Comparison of ENCODE assay signal across 8 cellular contexts in the genomic region with DNA sequence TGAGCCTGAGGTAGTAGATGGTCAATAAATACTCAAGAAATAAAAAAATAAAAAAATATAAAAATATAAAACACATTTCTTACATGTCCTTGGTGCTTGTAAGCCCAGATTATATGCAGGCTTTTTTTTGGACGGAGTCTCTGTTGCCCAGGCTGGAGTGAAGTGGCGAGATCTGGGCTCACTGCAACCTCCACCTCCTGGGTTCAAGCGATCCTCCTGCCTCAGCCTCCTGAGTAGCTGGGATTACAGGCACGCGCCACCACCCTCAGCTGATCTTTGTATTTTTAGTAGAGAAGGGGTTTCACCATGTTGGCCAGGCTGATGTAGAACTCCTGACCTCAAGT. TPM values are rescaled to one million over a fixed set of nuclear protein-coding genes. Genes with fewer than 3 reads are reported as not detected.
DNase-seq lines count a peak whose midpoint lies in the region; TF ChIP-seq lines count a peak whose summit lies in the region.
"Not testable (repeated sequence)": the region's sequence is repeated elsewhere in the genome, so short reads cannot be mapped to it uniquely, and the experiment has no call there.

No MANE protein-coding gene starts in this region.

- H3K36me3 ChIP-seq in Caco-2 (ENCODE audit: control insufficient read depth, insufficient read depth, low read length); liver (ENCODE audit: control insufficient read depth in 4 of 4, insufficient read depth in 3 of 4, low read depth in 1 of 4, low read length in 3 of 4); ovary; thymus (ENCODE audit: control insufficient read depth, insufficient read depth): not testable (repeated sequence)
- peaks cover 0 to 12% (median 9%) of the 10 kb centered on the region in 4 donors for H3K36me3 ChIP-seq in esophagus muscularis mucosa

- H3K4me3 Mint-ChIP-seq in Caco-2 (ENCODE audit: unreplicated experiment) (peak overlapping the region; percentile 86), IgD-negative memory B cell (peak overlapping the region; percentile 89 to 99 (median 98))

- not testable (repeated sequence) for H3K27me3 Mint-ChIP-seq in Caco-2 (ENCODE audit: insufficient read depth, unreplicated experiment); IgD-negative memory B cell

- not testable (repeated sequence) for TF ChIP-seq EP300 in esophagus muscularis mucosa (IDR thresholded peaks at IDR 0.05); ovary (IDR thresholded peaks at IDR 0.05)

- H3K27ac Mint-ChIP-seq in Caco-2 (ENCODE audit: unreplicated experiment) (peak overlapping the region; percentile 97), IgD-negative memory B cell (peak overlapping the region; percentile 96 to 100 (median 99))

- POLR2A ChIA-PET in Caco-2 (lab: Charles Lee): interaction anchor here (1.0 to 2.4 kb wide), 4 partner anchors 15 to 185 kb away, joined by 3 to 32 read pairs (median 16); partner anchors contain the start of genes B2M, PATL2 and SPG11

- TF ChIP-seq CTCF in Caco-2 (IDR thresholded peaks at IDR 0.05; ENCODE audit: insufficient read depth in 1 of 2, low read depth in 1 of 2, low read length in 1 of 2, severe bottlenecking in 1 of 2, unreplicated experiment in 1 of 2); WI38 (IDR thresholded peaks at IDR 0.05; ENCODE audit: low read depth, low read length); astrocyte of the spinal cord (IDR thresholded peaks at IDR 0.05; ENCODE audit: low read depth, low read length); esophagus muscularis mucosa (IDR thresholded peaks at IDR 0.05); liver (IDR thresholded peaks at IDR 0.05; ENCODE audit: low read depth, low read length, missing input control); ovary (IDR thresholded peaks at IDR 0.05): not testable (repeated sequence)

- H3K9me3 ChIP-seq in Caco-2; esophagus muscularis mucosa; liver (ENCODE audit: control insufficient read depth in 4 of 4, low read length in 3 of 4); ovary; thymus (ENCODE audit: control insufficient read depth): not testable (repeated sequence)

- H3K9me3 Mint-ChIP-seq in Caco-2 (ENCODE audit: unreplicated experiment); IgD-negative memory B cell: not testable (repeated sequence)

- peak overlapping the region; percentile 68 for H3K4me3 ChIP-seq in Caco-2 (ENCODE audit: low read depth, low read length)
- peak overlapping the region; percentile 96 for H3K4me3 ChIP-seq in WI38 (ENCODE audit: low read depth, low read length)
- peak overlapping the region; percentile 89 for H3K4me3 ChIP-seq in astrocyte of the spinal cord (ENCODE audit: low read depth, low read length)
- peak overlapping the region; percentile 75 to 86 (median 82) for H3K4me3 ChIP-seq in esophagus muscularis mucosa
- peak overlapping the region in 2 of 3 donors; percentile 13 to 28 for H3K4me3 ChIP-seq in liver (ENCODE audit: low read depth in 1 of 3, low read length in 3 of 3)
- peak overlapping the region; percentile 88 for H3K4me3 ChIP-seq in ovary
- peak overlapping the region; percentile 92 for H3K4me3 ChIP-seq in thymus (ENCODE audit: low read length)

- not testable (repeated sequence) for DNase-seq in Caco-2; esophagus muscularis mucosa (ENCODE audit: extremely low spot score); ovary
- DNase-seq in astrocyte of the spinal cord (ENCODE audit: low read depth, low spot score): peak; percentile 32

- TF ChIP-seq RAD21 in liver (IDR thresholded peaks at IDR 0.05): not testable (repeated sequence)

- WGBS in esophagus muscularis mucosa: 73% methylated on average over 5 of the region's 5 CpGs
- 58% methylated on average over 5 of the region's 5 CpGs for WGBS in liver
- 45 to 52% (median 49%) methylated on average over 5 of the region's 5 CpGs for WGBS in ovary, 3 donors
- WGBS in thymus: 91% methylated on average over 5 of the region's 5 CpGs

- H3K27me3 ChIP-seq in Caco-2 (replicated peaks; ENCODE audit: control insufficient read depth, insufficient read depth, low read length); esophagus muscularis mucosa; liver (ENCODE audit: control insufficient read depth in 4 of 4, insufficient read depth in 4 of 4, low read length in 3 of 4); ovary; thymus (ENCODE audit: control insufficient read depth, insufficient read depth): not testable (repeated sequence)

- CTCF ChIA-PET in Caco-2 (lab: Charles Lee): interaction anchor here (0.6 to 1.9 kb wide), 7 partner anchors 9 to 125 kb away, joined by 3 to 30 read pairs (median 3); partner anchors contain the start of genes B2M, PATL2 and SPG11

- intact Hi-C loops in Caco-2 (cut with micrococcal nuclease; ENCODE audit: unreplicated experiment): loop anchor here (1.0 to 2.0 kb wide), 2 partner anchors 17 to 65 kb away; partner anchors contain the start of genes B2M, PATL2 and SPG11
- intact Hi-C loops in esophagus muscularis mucosa (cut with DNase I); ovary (cut with DNase I): not testable (repeated sequence)

- H3K36me3 Mint-ChIP-seq in Caco-2 (ENCODE audit: insufficient read depth, unreplicated experiment); IgD-negative memory B cell: not testable (repeated sequence)

- peak overlapping the region; percentile 96 to 99 (median 98) for H3K27ac ChIP-seq in esophagus muscularis mucosa (replicated peaks in 1 of 4)
- peak overlapping the region; percentile 98 to 99 for H3K27ac ChIP-seq in liver (ENCODE audit: low read depth in 1 of 2, low read length in 2 of 2)
- peak overlapping the region; percentile 85 to 94 for H3K27ac ChIP-seq in ovary
- peak overlapping the region; percentile 98 for H3K27ac ChIP-seq in thymus (ENCODE audit: low read depth)

- TF ChIP-seq POLR2A in esophagus muscularis mucosa (IDR thresholded peaks at IDR 0.05; ENCODE audit: low read depth); ovary (IDR thresholded peaks at IDR 0.05): not testable (repeated sequence)

- H3K4me1 Mint-ChIP-seq in Caco-2 (ENCODE audit: low read depth, unreplicated experiment): not testable (repeated sequence)
- H3K4me1 Mint-ChIP-seq in IgD-negative memory B cell: peaks cover 44 to 54% (median 45%) of the 10 kb centered on the region in 3 donors

- in situ Hi-C loops in astrocyte of the spinal cord (cut with HindIII; ENCODE audit: low sequenced_read_pairs): not testable (repeated sequence)

- TSS peak; percentile 92 for BruUV-seq in Caco-2 (replicated peaks; lab: Mats Ljungman, UMichigan)

- H3K9ac ChIP-seq in liver (ENCODE audit: low read depth in 1 of 2, low read length in 2 of 2): peak overlapping the region in 1 of 2 donors; percentile 73

- not testable (repeated sequence) for H3K4me1 ChIP-seq in Caco-2; liver (ENCODE audit: control insufficient read depth in 4 of 4, insufficient read depth in 4 of 4, low read length in 3 of 4); ovary (ENCODE audit: insufficient read depth)
- peaks cover 29 to 60% (median 48%) of the 10 kb centered on the region in 4 donors for H3K4me1 ChIP-seq in esophagus muscularis mucosa
- peaks cover 30% of the 10 kb centered on the region for H3K4me1 ChIP-seq in thymus (ENCODE audit: control insufficient read depth, insufficient read depth, low read length)

RNA-seq across cellular contexts. Expression of gene TRIM69, which starts 8.1 kb away (rescaled TPM):
- total RNA-seq in Caco-2 (2022): 5.8 and 6.7 TPM in 2 replicates
- 30.7 TPM for polyA plus RNA-seq in IgD-negative memory B cell
- total RNA-seq in esophagus muscularis mucosa: 10 to 100 TPM; 20.3 to 23.3 (median 21.9) TPM
- 1 to 10 TPM; 4.9 to 5.7 TPM for total RNA-seq in liver
- polyA plus RNA-seq in liver: 10 to 100 TPM in 1 of 2 donors, 1 to 10 TPM in 1; 3.6 to 10.0 TPM
- 10 to 100 TPM in 6 of 7 donors, 1 to 10 TPM in 1; 7.0 to 25.5 (median 19.7) TPM for total RNA-seq in ovary
- polyA plus RNA-seq in ovary: 10 to 100 TPM; 16.3 to 51.4 TPM
- polyA plus RNA-seq in thymus: 34.7 TPM

RNA-seq across cellular contexts. Expression of gene B2M, which starts 16.9 kb away (rescaled TPM):
- total RNA-seq in Caco-2 (2022) (269 and 273 TPM in 2 replicates), esophagus muscularis mucosa (1,000 to 10,000 TPM; 1,352 to 2,424 (median 1,510) TPM), liver (1,000 to 10,000 TPM; 1,388 to 2,879 TPM), ovary (1,000 to 10,000 TPM in 4 of 7 donors, 100 to 1,000 TPM in 3; 827 to 3,158 (median 1,148) TPM)
- polyA plus RNA-seq in IgD-negative memory B cell (23,226 TPM), liver (1,000 to 10,000 TPM; 3,021 to 3,787 TPM), ovary (1,000 to 10,000 TPM; 2,417 to 6,504 TPM), thymus (8,137 TPM)

RNA-seq across cellular contexts. Expression of gene PATL2, which starts 17.1 kb away (rescaled TPM):
- total RNA-seq in Caco-2 (2022): 0.32 TPM in 1 of 2 replicates, not detected in the other
- 17.7 TPM for polyA plus RNA-seq in IgD-negative memory B cell
- under 1 TPM; 0.19 to 0.50 (median 0.41) TPM for total RNA-seq in esophagus muscularis mucosa
- total RNA-seq in liver: 1 to 10 TPM in 1 of 2 donors, under 1 TPM in 1; 0.65 to 1.0 TPM
- under 1 TPM; 0.32 to 0.68 TPM for polyA plus RNA-seq in liver
- total RNA-seq in ovary: 1 to 10 TPM in 5 of 7 donors, under 1 TPM in 2; 0.20 to 1.9 (median 1.2) TPM
- polyA plus RNA-seq in ovary: 1 to 10 TPM; 1.3 to 2.3 TPM
- 25.8 TPM for polyA plus RNA-seq in thymus

Comparison
In these comparisons a context has a peak if more than half of its experiments do, and no peak if none do; other contexts are left out.
1. H3K4me3 ChIP-seq: peak in every context shown above with its lines; median percentile 96 in WI38; 92 in thymus; 89 in astrocyte of the spinal cord; 88 in ovary; 82 in esophagus muscularis mucosa; 68 in Caco-2; 20 in liver.